ENCODE assay signal across 8 cellular contexts in genomic region chr4:70705146-70705855, GRCh38. TPM values are rescaled to one million over a fixed set of nuclear protein-coding genes. Genes with fewer than 3 reads are reported as not detected.
DNase-seq lines count a peak whose midpoint lies in the region; ATAC-seq and TF ChIP-seq lines count a peak whose summit lies in the region.

No MANE protein-coding gene starts in this region.

- TF ChIP-seq CTCF in glutamatergic neuron (IDR thresholded peaks at IDR 0.05; ENCODE audit: partially characterized antibody, unreplicated experiment), result no peak
- TF ChIP-seq CTCF in osteocyte (IDR thresholded peaks at IDR 0.05), result no peak
- no peak for TF ChIP-seq CTCF in type B pancreatic cell (conservative IDR thresholded peaks at IDR 0.05)

- no peaks in the 10 kb centered on the region for H3K9me3 Mint-ChIP-seq in IgD-negative memory B cell
- H3K9me3 Mint-ChIP-seq in activated naive CD4-positive, alpha-beta T cell treated with anti-CD3 and anti-CD28 coated beads, Interleukin-2, amount 50 U/mL, for 24 hours, result no peaks in the 10 kb centered on the region
- H3K9me3 Mint-ChIP-seq in glutamatergic neuron (ENCODE audit: unreplicated experiment), result peaks cover 8% of the 10 kb centered on the region
- no peaks in the 10 kb centered on the region for H3K9me3 Mint-ChIP-seq in osteocyte (ENCODE audit: unreplicated experiment)
- no peaks in the 10 kb centered on the region for H3K9me3 Mint-ChIP-seq in type B pancreatic cell

- peaks cover 26 to 37% (median 32%) of the 10 kb centered on the region in 3 donors for H3K4me1 Mint-ChIP-seq in IgD-negative memory B cell
- H3K4me1 Mint-ChIP-seq in activated naive CD4-positive, alpha-beta T cell treated with anti-CD3 and anti-CD28 coated beads, Interleukin-2, amount 50 U/mL, for 24 hours, result peaks cover 44% of the 10 kb centered on the region
- H3K4me1 Mint-ChIP-seq in glutamatergic neuron (ENCODE audit: low read depth, unreplicated experiment), result peaks cover 9% of the 10 kb centered on the region
- H3K4me1 Mint-ChIP-seq in osteocyte (ENCODE audit: unreplicated experiment), result peaks cover 25% of the 10 kb centered on the region
- H3K4me1 Mint-ChIP-seq in type B pancreatic cell (ENCODE audit: unreplicated experiment), result peaks cover 20% of the 10 kb centered on the region

- ATAC-seq in GM21723 (IDR thresholded peaks at IDR 0.05; ENCODE audit: unreplicated experiment), result peak; percentile 66

- H3K9ac ChIP-seq in SK-N-MC (ENCODE audit: insufficient read length), result peak overlapping the region; percentile 82

- H3K4me3 Mint-ChIP-seq in IgD-negative memory B cell, result peak overlapping the region; percentile 86 to 98 (median 98)
- H3K4me3 Mint-ChIP-seq in activated naive CD4-positive, alpha-beta T cell treated with anti-CD3 and anti-CD28 coated beads, Interleukin-2, amount 50 U/mL, for 24 hours, result peak overlapping the region; percentile 96
- H3K4me3 Mint-ChIP-seq in glutamatergic neuron (ENCODE audit: unreplicated experiment), result peak overlapping the region; percentile 95
- H3K4me3 Mint-ChIP-seq in osteocyte (ENCODE audit: unreplicated experiment), result peak overlapping the region; percentile 80
- peak overlapping the region; percentile 95 for H3K4me3 Mint-ChIP-seq in type B pancreatic cell

- no peaks in the 10 kb centered on the region for H3K36me3 ChIP-seq in SK-N-MC (ENCODE audit: insufficient read depth, low read length)

- peak overlapping the region; percentile 66 for H3K27ac ChIP-seq in SK-N-MC

- H3K4me3 ChIP-seq in SK-N-MC, result peak overlapping the region; percentile 88

- in situ Hi-C loops in G401 (cut with HindIII; ENCODE audit: low sequenced_read_pairs), result no loop called here

- H3K27ac Mint-ChIP-seq in IgD-negative memory B cell (peak overlapping the region; percentile 87 to 97 (median 91)), glutamatergic neuron (ENCODE audit: unreplicated experiment) (peak overlapping the region; percentile 76), osteocyte (ENCODE audit: unreplicated experiment) (peak overlapping the region; percentile 86), type B pancreatic cell (peak overlapping the region; percentile 92)
- peak overlapping the region; percentile 95 for H3K27ac Mint-ChIP-seq in activated naive CD4-positive, alpha-beta T cell treated with anti-CD3 and anti-CD28 coated beads, Interleukin-2, amount 50 U/mL, for 24 hours

- H3K27me3 Mint-ChIP-seq in IgD-negative memory B cell, result no peaks in the 10 kb centered on the region
- no peaks in the 10 kb centered on the region for H3K27me3 Mint-ChIP-seq in activated naive CD4-positive, alpha-beta T cell treated with anti-CD3 and anti-CD28 coated beads, Interleukin-2, amount 50 U/mL, for 24 hours
- H3K27me3 Mint-ChIP-seq in glutamatergic neuron (ENCODE audit: unreplicated experiment), result peaks cover 11% of the 10 kb centered on the region
- no peaks in the 10 kb centered on the region for H3K27me3 Mint-ChIP-seq in osteocyte (ENCODE audit: unreplicated experiment)
- H3K27me3 Mint-ChIP-seq in type B pancreatic cell, result no peaks in the 10 kb centered on the region

- no peaks in the 10 kb centered on the region for H3K9me3 ChIP-seq in SK-N-MC (ENCODE audit: low read depth, low read length)

- H3K36me3 Mint-ChIP-seq in IgD-negative memory B cell, result no peaks in the 10 kb centered on the region
- H3K36me3 Mint-ChIP-seq in activated naive CD4-positive, alpha-beta T cell treated with anti-CD3 and anti-CD28 coated beads, Interleukin-2, amount 50 U/mL, for 24 hours, result no peaks in the 10 kb centered on the region
- no peaks in the 10 kb centered on the region for H3K36me3 Mint-ChIP-seq in glutamatergic neuron (ENCODE audit: unreplicated experiment)
- no peaks in the 10 kb centered on the region for H3K36me3 Mint-ChIP-seq in osteocyte (ENCODE audit: unreplicated experiment)
- no peaks in the 10 kb centered on the region for H3K36me3 Mint-ChIP-seq in type B pancreatic cell

- DNase-seq in G401 (ENCODE audit: low spot score) (peak; percentile 62), SK-N-MC (ENCODE audit: low read depth, low spot score) (no peak), glutamatergic neuron (peak; percentile 68), osteocyte (ENCODE audit: extremely low spot score, unreplicated experiment) (peak; percentile 88), type B pancreatic cell (ENCODE audit: extremely low spot score, unreplicated experiment) (peak; percentile 80)

RNA-seq across cellular contexts. Expression of gene RUFY3, which starts 16.5 kb away (rescaled TPM):
- total RNA-seq in G401 (2014; rRNA removed; shearing (Covaris generic)), result 53.8 and 65.2 TPM in 2 replicates
- 16.8 TPM for polyA plus RNA-seq in IgD-negative memory B cell
- total RNA-seq in glutamatergic neuron (ENCODE audit: unreplicated experiment) (291 TPM), osteocyte (73.5 and 73.8 TPM in 2 replicates), type B pancreatic cell (ENCODE audit: low replicate concordance) (38.3 and 74.9 TPM in 2 replicates)

RNA-seq across cellular contexts. Expression of gene UTP3, which starts 17.0 kb away (rescaled TPM):
- 12.8 and 16.3 TPM in 2 replicates for total RNA-seq in G401 (2014; rRNA removed; shearing (Covaris generic))
- polyA plus RNA-seq in IgD-negative memory B cell, result 15.9 TPM
- total RNA-seq in glutamatergic neuron (ENCODE audit: unreplicated experiment) (23.5 TPM), osteocyte (29.4 and 29.9 TPM in 2 replicates), type B pancreatic cell (ENCODE audit: low replicate concordance) (26.4 and 29.1 TPM in 2 replicates)

RNA-seq across cellular contexts. Expression of gene JCHAIN, which starts 39.0 kb away (rescaled TPM):
- total RNA-seq in G401 (2014; rRNA removed; shearing (Covaris generic)), result not detected in 2 replicates
- 1,651 TPM for polyA plus RNA-seq in IgD-negative memory B cell
- total RNA-seq in glutamatergic neuron (ENCODE audit: unreplicated experiment) (not detected), osteocyte (not detected in 2 replicates), type B pancreatic cell (ENCODE audit: low replicate concordance) (not detected in 2 replicates)
